Comparison of ENCODE assay signal across 9 cellular contexts in the genomic region with DNA sequence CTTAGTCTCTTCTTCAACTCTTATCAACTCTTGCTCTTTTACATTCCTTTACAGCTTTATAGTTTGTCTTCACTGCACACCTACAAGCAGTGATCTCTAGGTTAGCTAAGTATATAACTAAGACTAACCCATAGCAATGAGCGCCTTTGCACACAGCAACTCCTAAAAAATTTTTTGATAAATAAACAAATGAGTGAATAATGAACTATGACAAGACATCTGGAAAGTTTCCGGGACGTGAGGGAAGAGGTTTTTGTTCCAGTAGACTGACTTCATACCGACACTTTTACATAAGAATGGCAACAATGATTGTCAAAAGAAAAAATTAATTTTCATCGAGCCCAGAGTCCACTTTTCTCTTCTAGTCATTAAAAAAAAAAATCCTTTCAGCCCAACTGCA.
A peak's percentile ranks its signal among the peaks of the same experiment; 100 is the strongest.
DNase-seq lines count a peak whose midpoint lies in the region; ATAC-seq, FAIRE-seq and TF ChIP-seq lines count a peak whose summit lies in the region.
"Had no signal": no experiment of that assay in that cellular context is flagged by ENCODE, and none has a peak within 500 bp of the region (broad histone marks: within the 10 kb centered on the region; RNA-seq: fewer than 3 reads in every experiment).

No MANE protein-coding gene starts in this region.

- POLR2A ChIA-PET in activated CD4-positive, alpha-beta memory T cell treated with anti-CD3 and anti-CD28 coated beads for 36 hours (lab: Charles Lee): interaction anchor here (0.6 to 1.5 kb wide), 5 partner anchors 14 to 350 kb away, joined by 3 to 9 read pairs (median 4); partner anchors contain the start of gene SLC25A15

- peak overlapping the region; percentile 96 for H3K4me3 Mint-ChIP-seq in activated CD4-positive, alpha-beta memory T cell treated with anti-CD3 and anti-CD28 coated beads for 36 hours

- peaks cover 29% of the 10 kb centered on the region for H3K4me1 Mint-ChIP-seq in activated CD4-positive, alpha-beta memory T cell treated with anti-CD3 and anti-CD28 coated beads for 36 hours (ENCODE audit: low read depth)

- no peaks in the 10 kb centered on the region for H4K20me1 ChIP-seq in hepatocyte (ENCODE audit: insufficient read depth, poor library complexity, severe bottlenecking)

- intact Hi-C loops in activated CD4-positive, alpha-beta memory T cell treated with anti-CD3 and anti-CD28 coated beads for 36 hours (cut with micrococcal nuclease): loop anchor here (1.0 to 5.0 kb wide), 5 partner anchors 61 to 150 kb away; partner anchors contain the start of genes MRPS31 and WBP4

- H3K4me1 ChIP-seq in hepatocyte (ENCODE audit: insufficient read depth) (peaks cover 10% of the 10 kb centered on the region), small intestine (ENCODE audit: control insufficient read depth in 2 of 2, insufficient read depth in 1 of 2, low read depth in 1 of 2, low read length in 1 of 2) (peaks cover 0 to 5% of the 10 kb centered on the region in 2 donors)

- FAIRE-seq in small intestine (lab: Jason Lieb, UNC): no peak

- no peaks in the 10 kb centered on the region for H3K27me3 Mint-ChIP-seq in activated CD4-positive, alpha-beta memory T cell treated with anti-CD3 and anti-CD28 coated beads for 36 hours

- TF ChIP-seq CTCF in hepatocyte (IDR thresholded peaks at IDR 0.05; ENCODE audit: poor library complexity): no peak

- H3K79me2 ChIP-seq in hepatocyte: peaks cover 51% of the 10 kb centered on the region

- CTCF ChIA-PET in activated CD4-positive, alpha-beta memory T cell treated with anti-CD3 and anti-CD28 coated beads for 36 hours (lab: Charles Lee): interaction anchor here (0.6 to 2.2 kb wide), 16 partner anchors 9 to 282 kb away, joined by 3 to 10 read pairs (median 4); partner anchors contain the start of genes SLC25A15 and WBP4

- H3K36me3 ChIP-seq in H7 (replicated peaks; ENCODE audit: control insufficient read depth, insufficient read depth, low read length): no peaks in the 10 kb centered on the region
- no peaks in the 10 kb centered on the region for H3K36me3 ChIP-seq in hepatocyte (replicated peaks; ENCODE audit: insufficient read depth, low read depth)
- no peaks in the 10 kb centered on the region for H3K36me3 ChIP-seq in small intestine (ENCODE audit: control insufficient read depth in 2 of 2, insufficient read depth in 2 of 2, low read length in 2 of 2)

- no peak for ATAC-seq in GM18511 (IDR thresholded peaks at IDR 0.05; ENCODE audit: unreplicated experiment)

- H3K27ac ChIP-seq in hepatocyte: peak overlapping the region; percentile 83
- peak overlapping the region; percentile 78 to 95 for H3K27ac ChIP-seq in small intestine (ENCODE audit: low read depth in 1 of 2, low read length in 1 of 2)
- H3K27ac ChIP-seq: KMS-11 had no signal

- no peaks in the 10 kb centered on the region for H3K27me3 ChIP-seq in H7 (ENCODE audit: control insufficient read depth, insufficient read depth, low read length)
- H3K27me3 ChIP-seq in hepatocyte: no peaks in the 10 kb centered on the region
- no peaks in the 10 kb centered on the region for H3K27me3 ChIP-seq in small intestine (ENCODE audit: control insufficient read depth in 2 of 2, insufficient read depth in 2 of 2, low read length in 2 of 2)

- H3K27ac Mint-ChIP-seq in activated CD4-positive, alpha-beta memory T cell treated with anti-CD3 and anti-CD28 coated beads for 36 hours: peak overlapping the region; percentile 90

- WGBS in hepatocyte (ENCODE audit: low lambda C conversion rate, missing lambda C conversion rate): 46% methylated on average over 5 of the region's 5 CpGs
- WGBS in small intestine, 3 donors: 5 to 10% (median 7%) methylated on average over 5 of the region's 5 CpGs

- H3K4me2 ChIP-seq in hepatocyte: peak overlapping the region; percentile 88
- H3K4me2 ChIP-seq: KMS-11 had no signal

- H3K9me3 ChIP-seq in hepatocyte (ENCODE audit: low read depth) (no peaks in the 10 kb centered on the region), small intestine (ENCODE audit: control insufficient read depth, low read depth) (no peaks in the 10 kb centered on the region)

- H2AFZ ChIP-seq in hepatocyte: peak overlapping the region; percentile 96

- peaks cover 2% of the 10 kb centered on the region for H3K36me3 Mint-ChIP-seq in activated CD4-positive, alpha-beta memory T cell treated with anti-CD3 and anti-CD28 coated beads for 36 hours

- no peaks in the 10 kb centered on the region for H3K9me3 Mint-ChIP-seq in activated CD4-positive, alpha-beta memory T cell treated with anti-CD3 and anti-CD28 coated beads for 36 hours

- H3K9me2 ChIP-seq in hepatocyte (replicated peaks; ENCODE audit: insufficient read depth): no peaks in the 10 kb centered on the region

- H3K4me3 ChIP-seq in H7 (ENCODE audit: insufficient read depth, low read depth, low read length) (peak overlapping the region; percentile 56), hepatocyte (peak overlapping the region; percentile 69), small intestine (ENCODE audit: low read depth in 1 of 2, low read length in 2 of 2) (peak overlapping the region in 1 of 2 donors; percentile 55)

- DNase-seq in H7 (no peak), hepatocyte (ENCODE audit: low spot score) (no peak), small intestine (no peak), NCI-H446 (lab: John Stamatoyannopoulos, UW) (no peak), HK-2 (ENCODE audit: unreplicated experiment) (no peak), GOT3 (lab: John Stamatoyannopoulos, UW) (no peak)
- DNase-seq in activated CD4-positive, alpha-beta memory T cell treated with anti-CD3 and anti-CD28 coated beads for 36 hours: no peak
